25 cellular contexts compared by ENCODE assay signal in the genomic region with DNA sequence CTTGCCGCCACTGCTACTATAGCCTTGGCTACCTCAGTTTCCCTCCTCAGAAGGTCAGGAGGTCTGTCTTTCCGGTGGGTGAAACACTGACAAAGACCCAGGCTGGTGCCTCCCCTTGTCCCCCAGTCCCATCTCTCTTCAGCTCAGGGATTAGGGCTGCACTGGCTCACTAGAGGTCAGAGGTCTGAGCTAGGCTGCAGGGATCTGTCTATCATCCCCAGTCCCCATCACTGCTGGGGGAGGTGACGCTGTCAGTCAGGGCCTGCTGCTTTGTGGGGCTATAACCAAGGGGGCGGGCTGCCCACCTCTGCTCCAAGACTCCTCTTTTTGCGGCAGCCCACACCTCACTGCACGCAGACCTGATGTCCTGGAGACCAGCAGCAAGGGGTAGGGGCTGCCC. TPM values are rescaled to one million over a fixed set of nuclear protein-coding genes. Genes with fewer than 3 reads are reported as not detected.
DNase-seq lines count a peak whose midpoint lies in the region; ATAC-seq and TF ChIP-seq lines count a peak whose summit lies in the region.
"Had no signal": no experiment of that assay in that cellular context is flagged by ENCODE, and none has a peak within 500 bp of the region (broad histone marks: within the 10 kb centered on the region; RNA-seq: fewer than 3 reads in every experiment).

No MANE protein-coding gene starts in this region.

- CTCF ChIA-PET in HEK293T (lab: Yijun Ruan, JAX), result no interaction called here

- WGBS in heart left ventricle, 4 donors, result 76 to 89% (median 84%) methylated on average over 5 to 6 of the region's 6 CpGs
- 89 to 92% methylated on average over 3 to 6 of the region's 6 CpGs for WGBS in endodermal cell (ENCODE audit: insufficient coverage in 1 of 2, insufficient read length in 1 of 2), 2 experiments
- 85 to 90% methylated on average over 6 of the region's 6 CpGs for WGBS in lower leg skin, 2 donors

- peaks cover 5% of the 10 kb centered on the region for H3K36me3 Mint-ChIP-seq in endodermal cell (ENCODE audit: low read depth)
- no peaks in the 10 kb centered on the region for H3K36me3 Mint-ChIP-seq in neural progenitor cell
- no peaks in the 10 kb centered on the region for H3K36me3 Mint-ChIP-seq in glutamatergic neuron (ENCODE audit: unreplicated experiment)

- H3K36me3 ChIP-seq in heart left ventricle (peaks cover 0 to 2% (median 0%) of the 10 kb centered on the region in 9 donors), endodermal cell (ENCODE audit: control insufficient read depth, insufficient read depth, low read length) (no peaks in the 10 kb centered on the region), neural progenitor cell (no peaks in the 10 kb centered on the region), tibial artery (peaks cover 0 to 5% (median 0%) of the 10 kb centered on the region in 3 donors)

- no peak for ATAC-seq in heart left ventricle

- H3K4me1 ChIP-seq in heart left ventricle, result peaks cover 35 to 93% (median 78%) of the 10 kb centered on the region in 12 donors
- H3K4me1 ChIP-seq in endodermal cell (ENCODE audit: control insufficient read depth, insufficient read depth, low read length), result peaks cover 22% of the 10 kb centered on the region
- H3K4me1 ChIP-seq in neural progenitor cell, result peaks cover 64% of the 10 kb centered on the region
- H3K4me1 ChIP-seq in tibial artery, result peaks cover 0 to 90% (median 77%) of the 10 kb centered on the region in 4 donors

- H3K4me3 ChIP-seq in heart left ventricle (no peak overlapping the region), endodermal cell (ENCODE audit: low read length) (no peak overlapping the region), neural progenitor cell (peak overlapping the region; percentile 6), tibial artery (no peak overlapping the region), lower leg skin (ENCODE audit: low read depth, poor library complexity, severe bottlenecking) (no peak overlapping the region)

- H3K9ac ChIP-seq in endodermal cell (ENCODE audit: extremely low read depth, low read length, poor library complexity, severe bottlenecking), result no peak overlapping the region
- H3K9ac ChIP-seq in neural progenitor cell, result no peak overlapping the region

- peak overlapping the region; percentile 66 for H3K4me2 ChIP-seq in neural progenitor cell

- H3K4me3 Mint-ChIP-seq in endodermal cell, result no peak overlapping the region
- H3K4me3 Mint-ChIP-seq in neural progenitor cell, result peak overlapping the region; percentile 62
- no peak overlapping the region for H3K4me3 Mint-ChIP-seq in glutamatergic neuron (ENCODE audit: unreplicated experiment)

- H3K4me1 Mint-ChIP-seq in endodermal cell, result peaks cover 47% of the 10 kb centered on the region
- H3K4me1 Mint-ChIP-seq in neural progenitor cell, result peaks cover 66% of the 10 kb centered on the region
- peaks cover 26% of the 10 kb centered on the region for H3K4me1 Mint-ChIP-seq in glutamatergic neuron (ENCODE audit: low read depth, unreplicated experiment)

- H3K9me3 Mint-ChIP-seq in endodermal cell, result no peaks in the 10 kb centered on the region
- H3K9me3 Mint-ChIP-seq in neural progenitor cell, result no peaks in the 10 kb centered on the region
- peaks cover 8% of the 10 kb centered on the region for H3K9me3 Mint-ChIP-seq in glutamatergic neuron (ENCODE audit: unreplicated experiment)
- H3K9me3 Mint-ChIP-seq: H9 had no signal

- H3K27ac ChIP-seq in heart left ventricle, result peak overlapping the region; percentile 29 to 92 (median 83)
- peak overlapping the region; percentile 44 for H3K27ac ChIP-seq in endodermal cell (ENCODE audit: low read depth, low read length)
- H3K27ac ChIP-seq in neural progenitor cell, result peak overlapping the region; percentile 57
- H3K27ac ChIP-seq in tibial artery, result peak overlapping the region; percentile 70 to 87

- TF ChIP-seq CTCF in heart left ventricle (IDR thresholded peaks at IDR 0.05) (no peak), endodermal cell (conservative IDR thresholded peaks at IDR 0.05) (no peak), neural progenitor cell (IDR thresholded peaks at IDR 0.05) (no peak), tibial artery (IDR thresholded peaks at IDR 0.05) (no peak), glutamatergic neuron (IDR thresholded peaks at IDR 0.05; ENCODE audit: partially characterized antibody, unreplicated experiment) (no peak), lower leg skin (IDR thresholded peaks at IDR 0.05) (no peak)

- H3F3A ChIP-seq in neural progenitor cell (ENCODE audit: low read depth), result peaks cover 22% of the 10 kb centered on the region

- no peak overlapping the region for H2AFZ ChIP-seq in neural progenitor cell (replicated peaks)

- H3K27me3 ChIP-seq in heart left ventricle (no peaks in the 10 kb centered on the region), endodermal cell (ENCODE audit: control insufficient read depth, insufficient read depth, low read length, poor library complexity, severe bottlenecking) (no peaks in the 10 kb centered on the region), neural progenitor cell (no peaks in the 10 kb centered on the region), tibial artery (no peaks in the 10 kb centered on the region)

- POLR2A ChIA-PET in HEK293T (lab: Yijun Ruan, JAX), result no interaction called here

- peaks cover 89% of the 10 kb centered on the region for H4K20me1 ChIP-seq in neural progenitor cell (ENCODE audit: low read depth)

- H3K27ac Mint-ChIP-seq in endodermal cell (no peak overlapping the region), neural progenitor cell (peak overlapping the region; percentile 95), glutamatergic neuron (ENCODE audit: unreplicated experiment) (no peak overlapping the region)

- no peaks in the 10 kb centered on the region for H3K9me3 ChIP-seq in heart left ventricle
- no peaks in the 10 kb centered on the region for H3K9me3 ChIP-seq in endodermal cell (ENCODE audit: control insufficient read depth, low read length)
- H3K9me3 ChIP-seq in neural progenitor cell (ENCODE audit: low read depth), result no peaks in the 10 kb centered on the region
- H3K9me3 ChIP-seq in tibial artery, result no peaks in the 10 kb centered on the region

- intact Hi-C loops in heart left ventricle (cut with DNase I) (no loop called here), cardiac septum (cut with DNase I) (no loop called here), tibial artery (cut with DNase I; ENCODE audit: low total_unique reads) (no loop called here), lower leg skin (cut with DNase I; ENCODE audit: low total_unique reads) (no loop called here)

- no peak for TF ChIP-seq POLR2A in heart left ventricle (IDR thresholded peaks at IDR 0.05)
- TF ChIP-seq POLR2A in lower leg skin (IDR thresholded peaks at IDR 0.05), result no peak

- DNase-seq in heart left ventricle, result no peak
- no peak for DNase-seq in cardiac septum (ENCODE audit: low spot score)
- DNase-seq in endodermal cell, result no peak
- peak; percentile 84 for DNase-seq in neural progenitor cell (ENCODE audit: low spot score)
- DNase-seq in tibial artery, result no peak
- no peak for DNase-seq in HEK293T (ENCODE audit: extremely low spot score)
- DNase-seq in glutamatergic neuron, result no peak
- no peak for DNase-seq in lower leg skin (ENCODE audit: low spot score in 2 of 2)
- DNase-seq: activated CD4-positive, alpha-beta T cell treated with anti-CD3 and anti-CD28 coated beads, Interleukin-2, amount 50 U/mL, for 4 hours; activated gamma-delta T cell treated with Interleukin-2 at 50 U/mL for 16 hours; activated T-cell treated with anti-CD3 and anti-CD28 coated beads for 4 hours; central memory CD4-positive, alpha-beta T cell; H9; NCI-H146; NCI-H2171; NCI-H69; stimulated activated naive CD4-positive, alpha-beta T cell treated with Interleukin-2 at 50 U/mL for 16 hours; T-helper 2 cell had no signal

- no peaks in the 10 kb centered on the region for H3K27me3 Mint-ChIP-seq in endodermal cell (ENCODE audit: insufficient read depth)
- peaks cover 8% of the 10 kb centered on the region for H3K27me3 Mint-ChIP-seq in neural progenitor cell (ENCODE audit: insufficient read depth, low read depth)
- H3K27me3 Mint-ChIP-seq in glutamatergic neuron (ENCODE audit: unreplicated experiment), result peaks cover 4% of the 10 kb centered on the region

- H3K79me2 ChIP-seq in neural progenitor cell (ENCODE audit: low read depth), result peaks cover 12% of the 10 kb centered on the region

TF ChIP-seq in HEK293T, 16 proteins besides CTCF, POLR2A, EP300 and RAD21 (continues in another document):
- TF ChIP-seq BHLHE40 (IDR thresholded peaks at IDR 0.05; ENCODE audit: borderline replicate concordance) (no peak), FOXK2 (IDR thresholded peaks at IDR 0.05) (no peak), ZNF384 (IDR thresholded peaks at IDR 0.05) (no peak), TARDBP (IDR thresholded peaks at IDR 0.05) (no peak), ELF4 (IDR thresholded peaks at IDR 0.05) (no peak), SP1 (IDR thresholded peaks at IDR 0.05) (no peak), HDGF (IDR thresholded peaks at IDR 0.05; ENCODE audit: borderline replicate concordance) (no peak), ARNT (IDR thresholded peaks at IDR 0.05) (no peak), SUZ12 (IDR thresholded peaks at IDR 0.05) (no peak), LEF1 (IDR thresholded peaks at IDR 0.05; ENCODE audit: borderline replicate concordance) (no peak), CTBP1 (IDR thresholded peaks at IDR 0.05; ENCODE audit: borderline replicate concordance) (no peak)

RNA-seq across cellular contexts. Expression of a gene that starts 13.7 kb away (rescaled TPM):
- total RNA-seq in heart left ventricle, result 10 to 100 TPM in 6 of 9 donors, 1 to 10 TPM in 3; 6.1 to 94.1 (median 11.3) TPM
- polyA plus RNA-seq in heart left ventricle, result 10 to 100 TPM in 1 of 2 donors, 1 to 10 TPM in 1; 9.3 to 23.9 TPM
- total RNA-seq in cardiac septum, result 10.0 TPM
- 10 to 100 TPM; 44.8 to 63.2 TPM for total RNA-seq in endodermal cell
- 32.1 TPM for polyA plus RNA-seq in endodermal cell (2013, experiment 1 of 2)
- polyA plus RNA-seq in endodermal cell (2013, experiment 2 of 2), result 33.4 TPM
- total RNA-seq in neural progenitor cell (ENCODE audit: low replicate concordance), result 14.5 and 42.5 TPM in 2 replicates
- 41.2 TPM for total RNA-seq in glutamatergic neuron (ENCODE audit: unreplicated experiment)
- 100 to 1,000 TPM; 106 to 151 (median 120) TPM for total RNA-seq in lower leg skin

RNA-seq across cellular contexts. Expression of a gene that starts 22.6 kb away (rescaled TPM):
- total RNA-seq in heart left ventricle (under 1 TPM in 1 of 9 donors, not detected in 8; 0.40 TPM), cardiac septum (not detected), endodermal cell (1 to 10 TPM in 1 of 2 donors, under 1 TPM in 1; 0.42 to 1.2 TPM), neural progenitor cell (ENCODE audit: low replicate concordance) (0.03 TPM in 1 of 2 replicates, not detected in the other), glutamatergic neuron (ENCODE audit: unreplicated experiment) (not detected), lower leg skin (not detected)
- not detected for polyA plus RNA-seq in heart left ventricle
- 0.11 TPM for polyA plus RNA-seq in endodermal cell (2013, experiment 1 of 2)
- polyA plus RNA-seq in endodermal cell (2013, experiment 2 of 2), result 0.12 TPM
- total RNA-seq: A172, H9, kidney epithelial cell, M059J, mononuclear cell, SK-MEL-5, ureter had no signal
- polyA plus RNA-seq: BJ had no signal

RNA-seq across cellular contexts. Expression of a gene that starts 36.3 kb away (rescaled TPM):
- 10 to 100 TPM in 3 of 9 donors, 1 to 10 TPM in 6; 3.6 to 14.8 (median 8.4) TPM for total RNA-seq in heart left ventricle
- polyA plus RNA-seq in heart left ventricle, result 1 to 10 TPM; 1.0 to 8.8 TPM
- 6.6 TPM for total RNA-seq in cardiac septum
- 1 to 10 TPM; 1.5 to 1.9 TPM for total RNA-seq in endodermal cell
- 4.4 TPM for polyA plus RNA-seq in endodermal cell (2013, experiment 1 of 2)
- polyA plus RNA-seq in endodermal cell (2013, experiment 2 of 2), result 4.3 TPM
- total RNA-seq in neural progenitor cell (ENCODE audit: low replicate concordance), result 0.17 and 0.77 TPM in 2 replicates
- not detected for total RNA-seq in glutamatergic neuron (ENCODE audit: unreplicated experiment)
- total RNA-seq in lower leg skin, result under 1 TPM in 1 of 4 donors, not detected in 3; 0.62 TPM
- total RNA-seq: A172, mononuclear cell had no signal
